ENCODE assay signal across 8 cellular contexts in the genomic region with DNA sequence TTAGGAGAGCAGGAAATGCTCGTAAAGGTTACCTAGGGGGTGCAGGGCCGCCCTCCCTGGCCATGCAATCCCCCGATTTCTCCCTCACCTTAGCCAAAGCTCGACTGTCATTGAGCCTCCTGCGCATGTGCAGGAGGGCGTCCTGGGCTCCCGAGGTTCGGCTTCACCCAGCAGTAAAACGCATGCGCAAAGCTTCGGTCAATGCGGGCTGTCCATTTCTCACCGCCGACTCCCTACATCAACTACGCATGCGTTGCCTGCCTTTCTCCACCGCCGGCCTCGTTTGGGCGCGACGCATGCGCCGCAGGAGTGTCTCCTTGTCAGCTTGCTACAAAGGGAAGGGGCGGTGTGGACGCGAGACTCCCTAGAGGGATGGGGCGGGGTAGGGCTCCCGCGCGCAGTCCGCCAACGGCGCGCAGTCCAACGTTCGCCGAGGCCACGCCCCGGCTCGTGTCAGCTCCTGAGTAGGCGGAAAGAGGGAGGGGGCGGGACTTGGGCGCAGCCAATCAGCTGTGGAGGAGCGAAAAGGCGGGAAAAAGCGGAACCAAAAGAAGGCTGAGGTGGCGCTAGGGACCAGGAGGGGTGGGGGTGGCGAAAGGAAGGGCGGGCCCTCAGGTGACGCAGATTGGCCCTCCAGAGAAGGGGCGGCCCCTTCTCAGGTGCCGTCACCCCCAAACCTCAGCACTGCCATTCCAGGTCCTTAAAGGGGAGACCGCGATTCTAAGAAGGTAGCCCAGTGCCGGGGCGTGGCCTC. TPM values are rescaled to one million over a fixed set of nuclear protein-coding genes. Genes with fewer than 3 reads are reported as not detected.
DNase-seq lines count a peak whose midpoint lies in the region; ATAC-seq, FAIRE-seq and TF ChIP-seq lines count a peak whose summit lies in the region.

Gene SYNGR4 (plus strand): TSS at position 558 of the 754 bp plus-strand sequence. CDS start 1,476 bp downstream, outside the sequence.
Gene TMEM143 (minus strand): TSS at position 131 of the 754 bp plus-strand sequence. CDS start 20 bp downstream, at position 111.

- no peaks in the 10 kb centered on the region for H3K36me3 ChIP-seq in bronchial epithelial cell (ENCODE audit: control insufficient read depth, insufficient read depth, low read length)
- H3K36me3 ChIP-seq in iPS-20b (ENCODE audit: insufficient read depth, low read depth, low read length) = no peaks in the 10 kb centered on the region
- peaks cover 7 to 9% (median 9%) of the 10 kb centered on the region in 3 donors for H3K36me3 ChIP-seq in skeletal muscle tissue (ENCODE audit: control insufficient read depth in 3 of 3, insufficient read depth in 3 of 3, low read length in 3 of 3)

- peak within 1 kb of the TSS; percentile 91 for H3K9ac ChIP-seq in iPS-20b (ENCODE audit: low read depth, low read length)
- peak within 1 kb of the TSS; percentile 98 to 100 (median 100) for H3K9ac ChIP-seq in skeletal muscle tissue (ENCODE audit: low read depth in 1 of 3, low read length in 3 of 3)

- H3K27ac ChIP-seq in iPS-20b (ENCODE audit: low read length) (peak within 1 kb of the TSS; percentile 75), skeletal muscle tissue (ENCODE audit: low read depth, low read length) (peak within 1 kb of the TSS; percentile 96)

- peak; percentile 83 for ATAC-seq in GM18909 (IDR thresholded peaks at IDR 0.05; ENCODE audit: poor library complexity, unreplicated experiment)
- ATAC-seq in HG03159 (IDR thresholded peaks at IDR 0.05; ENCODE audit: unreplicated experiment) = peak; percentile 72

- H3K4me1 ChIP-seq in iPS-20b (ENCODE audit: insufficient read depth, low read length) (peaks cover 3% of the 10 kb centered on the region; the same call in 1 of the 2 replicates), skeletal muscle tissue (ENCODE audit: control insufficient read depth in 3 of 3, insufficient read depth in 3 of 3, low read length in 3 of 3) (peaks cover 7 to 21% (median 12%) of the 10 kb centered on the region in 3 donors)

- H3K9me3 ChIP-seq in iPS-20b (ENCODE audit: insufficient read depth, low read depth, low read length) (no peaks in the 10 kb centered on the region), skeletal muscle tissue (ENCODE audit: control insufficient read depth in 3 of 3, low read length in 3 of 3) (no peaks in the 10 kb centered on the region)

- no peak for TF ChIP-seq CTCF in WI38 (IDR thresholded peaks at IDR 0.05; ENCODE audit: low read depth, low read length)
- no peak for TF ChIP-seq CTCF in bronchial epithelial cell (IDR thresholded peaks at IDR 0.05; ENCODE audit: insufficient read depth, low read length, severe bottlenecking)

- H3K27me3 ChIP-seq in bronchial epithelial cell (ENCODE audit: control insufficient read depth, insufficient read depth, low read length) (no peaks in the 10 kb centered on the region), iPS-20b (ENCODE audit: insufficient read depth, low read length) (peaks cover 6% of the 10 kb centered on the region; the same call in 1 of the 2 replicates), skeletal muscle tissue (ENCODE audit: control insufficient read depth in 3 of 3, insufficient read depth in 3 of 3, low read length in 3 of 3) (no peaks in the 10 kb centered on the region)

- DNase-seq in AG08395 (ENCODE audit: low spot score) = peak; percentile 100
- DNase-seq in NCI-H2227 (lab: John Stamatoyannopoulos, UW; ENCODE audit: unreplicated experiment) = peak; percentile 99
- DNase-seq in bronchial epithelial cell (ENCODE audit: low read depth) = peak; percentile 98

- H3K4me3 ChIP-seq in WI38 (ENCODE audit: low read depth, low read length) (peak within 1 kb of the TSS; percentile 79), bronchial epithelial cell (ENCODE audit: low read depth, low read length) (peak within 1 kb of the TSS; percentile 51), iPS-20b (ENCODE audit: low read length) (peak within 1 kb of the TSS; percentile 82), skeletal muscle tissue (ENCODE audit: low read length in 3 of 3) (peak within 1 kb of the TSS; percentile 98 to 100 (median 99))

- peak; percentile 91 for FAIRE-seq in bronchial epithelial cell (lab: Jason Lieb, UNC)

RNA-seq across cellular contexts. Expression of gene SYNGR4, which starts in this region (rescaled TPM):
- not detected in 2 replicates for total RNA-seq in bronchial epithelial cell
- not detected for total RNA-seq in skeletal muscle tissue

RNA-seq across cellular contexts. Expression of gene TMEM143, which starts in this region (rescaled TPM):
- total RNA-seq in bronchial epithelial cell (0.79 and 1.4 TPM in 2 replicates), skeletal muscle tissue (7.8 TPM)

Comparison
In these comparisons a context has a peak if more than half of its experiments do, and no peak if none do; other contexts are left out.
1. Peak in every context shown above with its lines: DNase-seq, ATAC-seq, H3K4me3 ChIP-seq and H3K27ac ChIP-seq.